ENCODE assay signal across 30 cellular contexts in genomic region chr2:106614511-106615291, GRCh38.
DNase-seq lines count a peak whose midpoint lies in the region; ATAC-seq, FAIRE-seq and TF ChIP-seq lines count a peak whose summit lies in the region.
"Had no signal": no experiment of that assay in that cellular context is flagged by ENCODE, and none has a peak within 500 bp of the region (broad histone marks: within the 10 kb centered on the region; RNA-seq: fewer than 3 reads in every experiment).

No MANE protein-coding gene starts in this region.

- H3K4me3 Mint-ChIP-seq in Calu3 (ENCODE audit: low read depth, unreplicated experiment): no peak overlapping the region
- H3K4me3 Mint-ChIP-seq: activated CD4-positive, alpha-beta memory T cell treated with anti-CD3 and anti-CD28 coated beads for 36 hours; CD8-positive, alpha-beta memory T cell; central memory CD8-positive, alpha-beta T cell; T-helper 1 cell treated with Interleukin-12 subunit alpha and Interleukin-12 subunit beta and Interleukin-4 antibody, amounts not matched to agents 30 μg/mL and 1 μg/mL, for 36 hours had no signal

- no peaks in the 10 kb centered on the region for H3K36me3 Mint-ChIP-seq in Calu3 (ENCODE audit: insufficient read depth, unreplicated experiment)
- H3K36me3 Mint-ChIP-seq: activated CD4-positive, alpha-beta memory T cell treated with anti-CD3 and anti-CD28 coated beads for 36 hours; CD8-positive, alpha-beta memory T cell had no signal

- H3K27ac ChIP-seq in duodenal mucosa (ENCODE audit: low read depth, low read length): peak overlapping the region; percentile 49
- H3K27ac ChIP-seq: esophagus muscularis mucosa, KMS-11 had no signal

- no peak overlapping the region for H3K27ac Mint-ChIP-seq in Calu3 (ENCODE audit: unreplicated experiment)
- H3K27ac Mint-ChIP-seq: activated CD4-positive, alpha-beta memory T cell treated with anti-CD3 and anti-CD28 coated beads for 36 hours; CD8-positive, alpha-beta memory T cell; T-helper 1 cell treated with Interleukin-12 subunit alpha and Interleukin-12 subunit beta and Interleukin-4 antibody, amounts not matched to agents 30 μg/mL and 1 μg/mL, for 36 hours had no signal

- H3K27me3 Mint-ChIP-seq in Calu3 (ENCODE audit: unreplicated experiment): no peaks in the 10 kb centered on the region

- H3K4me3 ChIP-seq in duodenal mucosa (ENCODE audit: low read depth in 1 of 2, low read length in 2 of 2): no peak overlapping the region
- H3K4me3 ChIP-seq: esophagus muscularis mucosa, HAP-1 had no signal

- TF ChIP-seq CTCF in Calu3 (IDR thresholded peaks at IDR 0.05; ENCODE audit: unreplicated experiment): no peak

- H3K4me1 ChIP-seq in duodenal mucosa (ENCODE audit: control insufficient read depth in 1 of 2, insufficient read depth in 2 of 2, low read length in 2 of 2): peaks cover 26% of the 10 kb centered on the region in 2 donors
- H3K4me1 ChIP-seq: esophagus muscularis mucosa, HAP-1 had no signal

- intact Hi-C loops in Calu3 (cut with micrococcal nuclease; ENCODE audit: unreplicated experiment): no loop called here

- no peak for FAIRE-seq in GM12891 (lab: Jason Lieb, UNC)
- FAIRE-seq: endometrium, keratinocyte had no signal

- H3K9me3 ChIP-seq in duodenal mucosa (ENCODE audit: control insufficient read depth in 1 of 2, low read length in 2 of 2): peaks cover 0 to 5% of the 10 kb centered on the region in 2 donors
- H3K9me3 ChIP-seq: HAP-1, SK-N-SH had no signal

- no TSS peak for BruUV-seq in Calu3 (replicated peaks; lab: Mats Ljungman, UMichigan)

- peak; percentile 97 for ATAC-seq in left lobe of liver
- ATAC-seq: PC-3 had no signal

- no peak overlapping the region for H3K9ac ChIP-seq in duodenal mucosa (ENCODE audit: low read depth in 1 of 2, low read length in 2 of 2)
- H3K9ac ChIP-seq: KMS-11, SK-N-SH had no signal

- DNase-seq in Calu3: peak; percentile 59
- DNase-seq in left lobe of liver (ENCODE audit: low spot score): peak; percentile 66
- peak; percentile 4 for DNase-seq in renal cortical epithelial cell (ENCODE audit: low read depth)
- no peak for DNase-seq in GM12891 (ENCODE audit: insufficient read length, low spot score)
- DNase-seq in activated CD4-positive, CD25-positive, alpha-beta regulatory T cell (lab: John Stamatoyannopoulos, UW): no peak
- DNase-seq in NCI-H2107 (lab: John Stamatoyannopoulos, UW): no peak
- DNase-seq: activated CD4-positive, alpha-beta memory T cell treated with anti-CD3 and anti-CD28 coated beads for 36 hours; activated CD4-positive, alpha-beta T cell treated with anti-CD3 and anti-CD28 coated beads for 1 hour; activated naive CD4-positive, alpha-beta T cell; CD8-positive, alpha-beta memory T cell; DMS153; foreskin fibroblast; head of caudate nucleus; mesenchymal stem cell; MM.1S; NCI-H1105 treated with DMSO at 0.1 percent for 48 hours; NCI-H187 treated with DMSO at 0.1 percent for 48 hours; NCI-H524 treated with DMSO at 0.1 percent for 48 hours; NK-92 treated with Interleukin-12 subunit alpha and Interleukin-12 subunit beta, amount 100 ng/mL, for 24 hours; PC-3; SK-N-SH; stimulated activated CD4-positive, alpha-beta T cell treated with anti-CD3 and anti-CD28 coated beads, Interleukin-4, amount 100 ng/mL, for 4 hours had no signal

- H3K27me3 ChIP-seq in duodenal mucosa (ENCODE audit: control insufficient read depth in 1 of 2, insufficient read depth in 2 of 2, low read length in 2 of 2): no peaks in the 10 kb centered on the region
- H3K27me3 ChIP-seq: esophagus muscularis mucosa had no signal

- peaks cover 18% of the 10 kb centered on the region for H3K4me1 Mint-ChIP-seq in Calu3 (ENCODE audit: low read depth, unreplicated experiment)
- H3K4me1 Mint-ChIP-seq: CD8-positive, alpha-beta memory T cell; central memory CD8-positive, alpha-beta T cell had no signal

- CTCF ChIA-PET in Calu3 (lab: Charles Lee): interaction anchor here (0.6 kb wide), 1 partner anchor 16 kb away, joined by 4 read pairs; no protein-coding TSS in a partner anchor

- TF ChIP-seq POLR2A in GM12891 (IDR thresholded peaks at IDR 0.05; ENCODE audit: low read depth, low read length): no peak

- H3K36me3 ChIP-seq in duodenal mucosa (ENCODE audit: control insufficient read depth in 1 of 2, insufficient read depth in 2 of 2, low read length in 2 of 2): no peaks in the 10 kb centered on the region
- H3K36me3 ChIP-seq: esophagus muscularis mucosa, HAP-1 had no signal

- peaks cover 5% of the 10 kb centered on the region for H3K9me3 Mint-ChIP-seq in Calu3 (ENCODE audit: low read depth, unreplicated experiment)
- H3K9me3 Mint-ChIP-seq: activated CD4-positive, alpha-beta memory T cell treated with anti-CD3 and anti-CD28 coated beads for 36 hours; central memory CD8-positive, alpha-beta T cell; T-helper 1 cell treated with Interleukin-12 subunit alpha and Interleukin-12 subunit beta and Interleukin-4 antibody, amounts not matched to agents 30 μg/mL and 1 μg/mL, for 36 hours had no signal

TF ChIP-seq in GM12891, 5 proteins besides CTCF, POLR2A, EP300 and RAD21:
- TF ChIP-seq PAX5 (IDR thresholded peaks at IDR 0.05; ENCODE audit: insufficient read depth, low read length, severe bottlenecking) (no peak), SPI1 (IDR thresholded peaks at IDR 0.05; ENCODE audit: low read depth, low read length) (no peak), POLR2AphosphoS5 (IDR thresholded peaks at IDR 0.05; ENCODE audit: low read depth, low read length) (no peak), POU2F2 (IDR thresholded peaks at IDR 0.05; ENCODE audit: low read depth, low read length) (no peak), TAF1 (IDR thresholded peaks at IDR 0.05; ENCODE audit: low read depth, low read length) (no peak)

Comparison
In these comparisons a context has a peak if more than half of its experiments do, and no peak if none do; other contexts are left out.
1. DNase-seq: peak in Calu3 (single experiment), left lobe of liver (single experiment) and renal cortical epithelial cell (single experiment); none in GM12891 (single experiment), activated CD4-positive, CD25-positive, alpha-beta regulatory T cell (0 of 4) and NCI-H2107 (single experiment).